ENCODE assay signal across 8 cellular contexts in genomic region chr11:66568124-66568916, GRCh38.
DNase-seq lines count a peak whose midpoint lies in the region; ATAC-seq lines count a peak whose summit lies in the region.

TSS of gene CTSF (minus strand) at chr11:66568606. CDS start at chr11:66568486, 120 bp downstream.

- H3K9me3 Mint-ChIP-seq in activated T-cell treated with anti-CD3 and anti-CD28 coated beads, Interleukin-2, amount 50 U/mL, for 24 hours, result no peaks in the 10 kb centered on the region
- no peaks in the 10 kb centered on the region for H3K9me3 Mint-ChIP-seq in stimulated activated memory B cell treated with anti-CD40 and anti-IgM and Interleukin-4, amounts not matched to agents 10 μg/mL and 1 μg/mL and 100 μg/mL, for 72 hours

- peak in 13 of 14 donors; percentile 73 to 95 (median 85) for DNase-seq in C1 segment of cervical spinal cord (lab: John Stamatoyannopoulos, UW)
- DNase-seq in NOMO-1 treated with DMSO at 0.1 percent for 48 hours (lab: John Stamatoyannopoulos, UW; ENCODE audit: unreplicated experiment), result peak; percentile 47
- DNase-seq in activated T-cell treated with anti-CD3 and anti-CD28 coated beads, Interleukin-2, amount 50 U/mL, for 24 hours, result peak; percentile 82
- peak; percentile 22 for DNase-seq in epithelial cell of prostate (ENCODE audit: low read depth, low spot score)

- no peak within 1 kb of the TSS for H3K9ac ChIP-seq in muscle layer of colon (ENCODE audit: low read length)

- H3K4me3 ChIP-seq in muscle layer of colon (ENCODE audit: low read depth in 1 of 2, low read length in 2 of 2), result peak within 1 kb of the TSS; percentile 38 to 70

- ATAC-seq in HG03045 (IDR thresholded peaks at IDR 0.05; ENCODE audit: unreplicated experiment), result peak; percentile 63
- ATAC-seq in stimulated activated memory B cell treated with anti-CD40 and anti-IgM and Interleukin-4, amounts not matched to agents 10 μg/mL and 1 μg/mL and 100 μg/mL, for 72 hours, result peak; percentile 92
- ATAC-seq in GM18867 (IDR thresholded peaks at IDR 0.05; ENCODE audit: unreplicated experiment), result no peak

- peaks cover 12% of the 10 kb centered on the region for H3K4me1 Mint-ChIP-seq in activated T-cell treated with anti-CD3 and anti-CD28 coated beads, Interleukin-2, amount 50 U/mL, for 24 hours (ENCODE audit: low read depth)
- H3K4me1 Mint-ChIP-seq in stimulated activated memory B cell treated with anti-CD40 and anti-IgM and Interleukin-4, amounts not matched to agents 10 μg/mL and 1 μg/mL and 100 μg/mL, for 72 hours, result peaks cover 21% of the 10 kb centered on the region

- no peaks in the 10 kb centered on the region for H3K27me3 ChIP-seq in muscle layer of colon (ENCODE audit: control insufficient read depth in 1 of 2, insufficient read depth in 2 of 2, low read length in 2 of 2)

- peak within 1 kb of the TSS; percentile 68 for H3K4me3 Mint-ChIP-seq in activated T-cell treated with anti-CD3 and anti-CD28 coated beads, Interleukin-2, amount 50 U/mL, for 24 hours
- H3K4me3 Mint-ChIP-seq in stimulated activated memory B cell treated with anti-CD40 and anti-IgM and Interleukin-4, amounts not matched to agents 10 μg/mL and 1 μg/mL and 100 μg/mL, for 72 hours, result peak within 1 kb of the TSS; percentile 80

- H3K4me1 ChIP-seq in muscle layer of colon (ENCODE audit: insufficient read depth, low read length), result peaks cover 14% of the 10 kb centered on the region

- peaks cover 4% of the 10 kb centered on the region for H3K36me3 ChIP-seq in muscle layer of colon (ENCODE audit: insufficient read depth, low read length)

- no peak within 1 kb of the TSS for H3K27ac ChIP-seq in epithelial cell of prostate
- H3K27ac ChIP-seq in muscle layer of colon (ENCODE audit: low read depth, low read length), result peak within 1 kb of the TSS; percentile 52

- no peaks in the 10 kb centered on the region for H3K27me3 Mint-ChIP-seq in activated T-cell treated with anti-CD3 and anti-CD28 coated beads, Interleukin-2, amount 50 U/mL, for 24 hours
- H3K27me3 Mint-ChIP-seq in stimulated activated memory B cell treated with anti-CD40 and anti-IgM and Interleukin-4, amounts not matched to agents 10 μg/mL and 1 μg/mL and 100 μg/mL, for 72 hours, result no peaks in the 10 kb centered on the region

- no peaks in the 10 kb centered on the region for H3K36me3 Mint-ChIP-seq in activated T-cell treated with anti-CD3 and anti-CD28 coated beads, Interleukin-2, amount 50 U/mL, for 24 hours (ENCODE audit: low read depth)
- no peaks in the 10 kb centered on the region for H3K36me3 Mint-ChIP-seq in stimulated activated memory B cell treated with anti-CD40 and anti-IgM and Interleukin-4, amounts not matched to agents 10 μg/mL and 1 μg/mL and 100 μg/mL, for 72 hours

- H3K27ac Mint-ChIP-seq in activated T-cell treated with anti-CD3 and anti-CD28 coated beads, Interleukin-2, amount 50 U/mL, for 24 hours, result peak within 1 kb of the TSS; percentile 67
- H3K27ac Mint-ChIP-seq in stimulated activated memory B cell treated with anti-CD40 and anti-IgM and Interleukin-4, amounts not matched to agents 10 μg/mL and 1 μg/mL and 100 μg/mL, for 72 hours, result peak within 1 kb of the TSS; percentile 72

- no peaks in the 10 kb centered on the region for H3K9me3 ChIP-seq in muscle layer of colon (ENCODE audit: low read length)

Comparison
In these comparisons a context has a peak if more than half of its experiments do, and no peak if none do; other contexts are left out.
1. DNase-seq: peak in every context shown above with its lines; median percentile 85 in C1 segment of cervical spinal cord; 82 in activated T-cell treated with anti-CD3 and anti-CD28 coated beads, Interleukin-2, amount 50 U/mL, for 24 hours; 47 in NOMO-1 treated with DMSO at 0.1 percent for 48 hours; 22 in epithelial cell of prostate.